Comparison of ENCODE assay signal across 12 cellular contexts in genomic region chr2:144431384-144431783, GRCh38.
DNase-seq lines count a peak whose midpoint lies in the region; ATAC-seq, FAIRE-seq and TF ChIP-seq lines count a peak whose summit lies in the region.
"Had no signal": no experiment of that assay in that cellular context is flagged by ENCODE, and none has a peak within 500 bp of the region (broad histone marks: within the 10 kb centered on the region; RNA-seq: fewer than 3 reads in every experiment).

No MANE protein-coding gene starts in this region.

- no peaks in the 10 kb centered on the region for H3K79me2 ChIP-seq in H1 (ENCODE audit: control insufficient read depth in 1 of 2, insufficient read depth in 2 of 2, low read length in 2 of 2)

- H3K4me2 ChIP-seq in H1 (ENCODE audit: insufficient read depth in 1 of 2, low read depth in 2 of 2, low read length in 2 of 2): peak overlapping the region in 1 of 2 experiments; percentile 56; a peak in 1 of 4 replicates
- H3K4me2 ChIP-seq: BLaER1 had no signal

- H2BK120ac ChIP-seq in H1 (replicated peaks; ENCODE audit: low read depth, low read length): no peak overlapping the region

- H3K79me1 ChIP-seq in H1 (ENCODE audit: low read depth, low read length): no peaks in the 10 kb centered on the region

- TF ChIP-seq RAD21 in H1 (IDR thresholded peaks at IDR 0.05 in 1 of 2, conservative IDR thresholded peaks at IDR 0.05 in 1 of 2; ENCODE audit: low read depth in 2 of 2, low read length in 2 of 2): no peak

- no peak overlapping the region for H4K5ac ChIP-seq in H1 (ENCODE audit: insufficient read length, low read depth, low read length)

- DNase-seq in COLO668 (lab: John Stamatoyannopoulos, UW; ENCODE audit: unreplicated experiment) (peak; percentile 59), NCI-H146 (lab: John Stamatoyannopoulos, UW) (peak; percentile 82), H1 (ENCODE audit: low read depth in 1 of 2, low spot score in 2 of 2) (no peak), GF-D8 (lab: John Stamatoyannopoulos, UW) (no peak), posterior vena cava (ENCODE audit: low spot score) (no peak)
- DNase-seq in stimulated activated CD4-positive, alpha-beta T cell treated with anti-CD3 and anti-CD28 coated beads, Interleukin-4, amount 100 ng/mL, for 4 hours: no peak
- DNase-seq: activated CD4-positive, alpha-beta T cell treated with anti-CD3 and anti-CD28 coated beads for 1 hour; NCI-H187 treated with DMSO at 0.1 percent for 48 hours had no signal

- no peak overlapping the region for H3K14ac ChIP-seq in H1 (ENCODE audit: insufficient read length)

- no peak overlapping the region for H3K56ac ChIP-seq in H1 (replicated peaks; ENCODE audit: insufficient read length, low read depth, low read length)

- H3K23ac ChIP-seq in H1 (ENCODE audit: insufficient read length): no peak overlapping the region

- CTCF ChIA-PET in H1 (lab: Charles Lee; ENCODE audit: partially characterized antibody): interaction anchor here (0.6 to 1.1 kb wide), 6 partner anchors 17 to 270 kb away, joined by 3 to 7 read pairs (median 4); no protein-coding TSS in a partner anchor

- no peak overlapping the region for H4K8ac ChIP-seq in H1 (ENCODE audit: extremely low read depth, insufficient read depth, low read length)

- POLR2A ChIA-PET in H1 (lab: Charles Lee; ENCODE audit: partially characterized antibody): interaction anchor here (0.7 kb wide), 1 partner anchor 104 kb away, joined by 4 read pairs; no protein-coding TSS in a partner anchor

- H3K9ac ChIP-seq in H1 (replicated peaks in 1 of 4; ENCODE audit: extremely low read depth in 1 of 4, low read depth in 3 of 4, low read length in 3 of 4): no peak overlapping the region

- no peak overlapping the region for H2BK15ac ChIP-seq in H1 (ENCODE audit: low read length)

- H3K18ac ChIP-seq in H1 (ENCODE audit: extremely low read depth, low read length): no peak overlapping the region

- H4K91ac ChIP-seq in H1 (replicated peaks; ENCODE audit: insufficient read length, low read length): no peak overlapping the region

- H3K4me3 ChIP-seq in H1 (ENCODE audit: extremely low read depth in 1 of 4, insufficient read depth in 2 of 4, low read depth in 3 of 4, low read length in 4 of 4) (peak overlapping the region in 1 of 4 experiments; percentile 37; a peak in 2 of 8 replicates), neutrophil (ENCODE audit: low read depth in 1 of 2, low read length in 1 of 2) (no peak overlapping the region)
- H3K4me3 ChIP-seq: BLaER1 had no signal

- H3K9me3 ChIP-seq in H1 (ENCODE audit: insufficient read depth in 2 of 2, low read depth in 1 of 2, low read length in 1 of 2): no peaks in the 10 kb centered on the region
- no peaks in the 10 kb centered on the region for H3K9me3 ChIP-seq in neutrophil
- H3K9me3 ChIP-seq: BLaER1 had no signal

- no peaks in the 10 kb centered on the region for H3K27me3 ChIP-seq in H1 (replicated peaks in 1 of 4; ENCODE audit: control insufficient read depth in 3 of 4, extremely low read depth in 1 of 4, insufficient read depth in 3 of 4, low read length in 3 of 4)
- no peaks in the 10 kb centered on the region for H3K27me3 ChIP-seq in neutrophil
- H3K27me3 ChIP-seq: BLaER1, brain microvascular endothelial cell had no signal

- H3K27ac ChIP-seq in H1 (ENCODE audit: low read depth, low read length): no peak overlapping the region
- peak overlapping the region; percentile 65 for H3K27ac ChIP-seq in neutrophil

- H3K4me1 ChIP-seq in H1 (replicated peaks in 1 of 4; ENCODE audit: control insufficient read depth in 3 of 4, insufficient read depth in 4 of 4, low read length in 3 of 4) (peaks cover 0 to 10% (median 6%) of the 10 kb centered on the region in 4 experiments; a peak in 4 of 7 replicates), neutrophil (ENCODE audit: control insufficient read depth in 1 of 2, insufficient read depth in 1 of 2, low read depth in 1 of 2, low read length in 1 of 2) (peaks cover 53 to 68% of the 10 kb centered on the region in 2 experiments)

- H4K20me1 ChIP-seq in H1 (replicated peaks in 1 of 2; ENCODE audit: control insufficient read depth in 1 of 2, insufficient read depth in 2 of 2, low read length in 2 of 2): no peaks in the 10 kb centered on the region

- no peak overlapping the region for H3K4ac ChIP-seq in H1 (replicated peaks; ENCODE audit: insufficient read length, low read depth, low read length)

- H2BK5ac ChIP-seq in H1 (ENCODE audit: low read depth, low read length): no peak overlapping the region

- intact Hi-C loops in posterior vena cava (cut with DNase I): no loop called here

- ATAC-seq in HG02571 (IDR thresholded peaks at IDR 0.05; ENCODE audit: unreplicated experiment): no peak

- WGBS in H1 (ENCODE audit: extremely low coverage in 1 of 2, insufficient coverage in 1 of 2, insufficient read length in 1 of 2, insufficient replicate concordance in 2 of 2, low coverage in 1 of 2, low lambda C conversion rate in 2 of 2, missing lambda C conversion rate in 1 of 2), 2 experiments: 10% methylated on average over 8 of the region's 8 CpGs; no CpG with 5 or more reads in 1 of the 2 experiments

- no peak overlapping the region for H2AK5ac ChIP-seq in H1 (ENCODE audit: low read depth, low read length)

- no peak overlapping the region for H2BK20ac ChIP-seq in H1 (ENCODE audit: low read length)

- H3K36me3 ChIP-seq in H1 (ENCODE audit: control insufficient read depth in 2 of 4, insufficient read depth in 4 of 4, low read length in 3 of 4): no peaks in the 10 kb centered on the region; a peak in 1 of 8 replicates
- H3K36me3 ChIP-seq in neutrophil: no peaks in the 10 kb centered on the region

- TF ChIP-seq POLR2A in H1 (IDR thresholded peaks at IDR 0.05; ENCODE audit: control extremely low read depth in 1 of 2, low read depth in 2 of 2, low read length in 2 of 2): no peak

- H3K23me2 ChIP-seq in H1 (ENCODE audit: low read depth, low read length): no peaks in the 10 kb centered on the region

- FAIRE-seq in H1 (lab: Jason Lieb, UNC): peak; percentile 45

- H2BK12ac ChIP-seq in H1 (ENCODE audit: low read depth, low read length): no peak overlapping the region

- TF ChIP-seq CTCF in H1 (IDR thresholded peaks at IDR 0.05; ENCODE audit: control extremely low read depth in 1 of 3, insufficient read depth in 1 of 3, low read depth in 1 of 3, low read length in 3 of 3): no peak
- TF ChIP-seq CTCF in neutrophil (IDR thresholded peaks at IDR 0.05): no peak

- no peak for TF ChIP-seq EP300 in H1 (IDR thresholded peaks at IDR 0.05; ENCODE audit: borderline replicate concordance in 1 of 2, low read depth in 2 of 2, low read length in 2 of 2)

- no peak overlapping the region for H2AFZ ChIP-seq in H1 (ENCODE audit: low read length)

TF ChIP-seq in H1, 55 proteins besides CTCF, POLR2A, EP300 and RAD21:
- TF ChIP-seq PHF8 (conservative IDR thresholded peaks at IDR 0.05; ENCODE audit: low read depth, low read length) (no peak), RBBP5 (IDR thresholded peaks at IDR 0.05; ENCODE audit: borderline replicate concordance, low read depth, low read length) (no peak), MAFK (IDR thresholded peaks at IDR 0.05; ENCODE audit: low read depth, low read length) (0 out of 2 replicates have a peak, but pooled peaks have one; percentile 49), EZH2 (IDR thresholded peaks at IDR 0.05; ENCODE audit: low read depth, low read length, severe bottlenecking) (no peak), POLR2AphosphoS5 (IDR thresholded peaks at IDR 0.05; ENCODE audit: low read depth, low read length) (no peak), MAX (IDR thresholded peaks at IDR 0.05) (0 out of 2 replicates have a peak, but pooled peaks have one; percentile 48), SIN3A (conservative IDR thresholded peaks at IDR 0.05 in 1 of 2, IDR thresholded peaks at IDR 0.05 in 1 of 2; ENCODE audit: low read depth in 1 of 2, low read length in 2 of 2) (no peak), USF2 (IDR thresholded peaks at IDR 0.05; ENCODE audit: low read length) (no peak), JUND (IDR thresholded peaks at IDR 0.05; ENCODE audit: low read length) (no peak), HDAC6 (IDR thresholded peaks at IDR 0.05; ENCODE audit: low read depth, low read length) (no peak), E2F6 (IDR thresholded peaks at IDR 0.05) (peak; percentile 58), TAF7 (optimal IDR thresholded peaks at IDR 0.05; ENCODE audit: borderline replicate concordance, low read depth, low read length) (no peak), FOSL1 (IDR thresholded peaks at IDR 0.05; ENCODE audit: insufficient read depth, low read depth, low read length) (no peak), CBX5 (IDR thresholded peaks at IDR 0.05; ENCODE audit: low read depth, low read length) (no peak), SP2 (IDR thresholded peaks at IDR 0.05; ENCODE audit: low read length) (no peak), SP4 (IDR thresholded peaks at IDR 0.05; ENCODE audit: low read length) (no peak), CTBP2 (IDR thresholded peaks at IDR 0.05; ENCODE audit: borderline replicate concordance, insufficient read depth, insufficient read length, low read length) (no peak)

Comparison
In these comparisons a context has a peak if more than half of its experiments do, and no peak if none do; other contexts are left out.
1. DNase-seq: peak in COLO668 (single experiment) and NCI-H146 (single experiment); none in H1 (0 of 2), GF-D8 (single experiment), stimulated activated CD4-positive, alpha-beta T cell treated with anti-CD3 and anti-CD28 coated beads, Interleukin-4, amount 100 ng/mL, for 4 hours (0 of 2) and posterior vena cava (single experiment).